Comparison of ENCODE assay signal across 15 cellular contexts in genomic region chr15:67916565-67916964, GRCh38.
DNase-seq lines count a peak whose midpoint lies in the region; ATAC-seq and TF ChIP-seq lines count a peak whose summit lies in the region.
"Had no signal": no experiment of that assay in that cellular context is flagged by ENCODE, and none has a peak within 500 bp of the region (broad histone marks: within the 10 kb centered on the region; RNA-seq: fewer than 3 reads in every experiment).

No MANE protein-coding gene starts in this region.

- H3K4me3 Mint-ChIP-seq in nephron (peak overlapping the region in 1 of 3 experiments; percentile 11), endodermal cell (no peak overlapping the region)
- H3K4me3 Mint-ChIP-seq: natural killer cell had no signal

- TF ChIP-seq CTCF in VCaP (conservative IDR thresholded peaks at IDR 0.05): no peak
- no peak for TF ChIP-seq CTCF in nephron (IDR thresholded peaks at IDR 0.05; ENCODE audit: unreplicated experiment in 3 of 3)
- no peak for TF ChIP-seq CTCF in thyroid gland (IDR thresholded peaks at IDR 0.05)
- TF ChIP-seq CTCF in endodermal cell (conservative IDR thresholded peaks at IDR 0.05): no peak

- H3K36me3 ChIP-seq in esophagus (ENCODE audit: control insufficient read depth in 2 of 2, insufficient read depth in 2 of 2, low read length in 1 of 2) (no peaks in the 10 kb centered on the region), thyroid gland (no peaks in the 10 kb centered on the region), endodermal cell (ENCODE audit: control insufficient read depth, insufficient read depth, low read length) (no peaks in the 10 kb centered on the region)
- H3K36me3 ChIP-seq: BE2C, cardiac muscle cell, MG63 had no signal

- intact Hi-C loops in thyroid gland (cut with DNase I): no loop called here

- no peak overlapping the region for H3K9ac ChIP-seq in endodermal cell (ENCODE audit: extremely low read depth, low read length, poor library complexity, severe bottlenecking)

- H3K27me3 ChIP-seq in esophagus (ENCODE audit: control insufficient read depth in 1 of 2, insufficient read depth in 2 of 2, low read length in 2 of 2) (no peaks in the 10 kb centered on the region), thyroid gland (no peaks in the 10 kb centered on the region), endodermal cell (ENCODE audit: control insufficient read depth, insufficient read depth, low read length, poor library complexity, severe bottlenecking) (no peaks in the 10 kb centered on the region)
- H3K27me3 ChIP-seq: BE2C, cardiac muscle cell, MG63 had no signal

- H3K4me3 ChIP-seq in esophagus (ENCODE audit: low read depth in 1 of 2, low read length in 2 of 2): no peak overlapping the region
- no peak overlapping the region for H3K4me3 ChIP-seq in thyroid gland (replicated peaks in 1 of 3)
- no peak overlapping the region for H3K4me3 ChIP-seq in endodermal cell (ENCODE audit: low read length)
- H3K4me3 ChIP-seq: cardiac muscle cell, MG63 had no signal

- DNase-seq in thyroid gland (no peak), hypothalamus (lab: John Stamatoyannopoulos, UW) (no peak), endodermal cell (no peak)
- DNase-seq: activated CD8-positive, alpha-beta memory T cell treated with anti-CD3 and anti-CD28 coated beads for 24 hours; BE2C; effector memory CD4-positive, alpha-beta T cell; natural killer cell had no signal

- no peak for TF ChIP-seq POLR2A in thyroid gland (IDR thresholded peaks at IDR 0.05)

- H3K4me1 Mint-ChIP-seq in nephron: peaks cover 48% of the 10 kb centered on the region
- H3K4me1 Mint-ChIP-seq in endodermal cell: peaks cover 38% of the 10 kb centered on the region

- peak overlapping the region; percentile 99 for H3K27ac ChIP-seq in VCaP
- H3K27ac ChIP-seq in esophagus (ENCODE audit: low read depth in 2 of 2, low read length in 1 of 2): peak overlapping the region; percentile 49 to 53
- peak overlapping the region; percentile 87 to 95 (median 94) for H3K27ac ChIP-seq in thyroid gland
- no peak overlapping the region for H3K27ac ChIP-seq in endodermal cell (ENCODE audit: low read depth, low read length)

- H3K9me3 ChIP-seq in esophagus (ENCODE audit: control insufficient read depth in 2 of 2, insufficient read depth in 1 of 2, low read depth in 1 of 2, low read length in 1 of 2) (no peaks in the 10 kb centered on the region), thyroid gland (no peaks in the 10 kb centered on the region), endodermal cell (ENCODE audit: control insufficient read depth, low read length) (peaks cover 13% of the 10 kb centered on the region)
- H3K9me3 ChIP-seq: BE2C had no signal

- H3K36me3 Mint-ChIP-seq in nephron (ENCODE audit: low read depth) (no peaks in the 10 kb centered on the region), endodermal cell (ENCODE audit: low read depth) (no peaks in the 10 kb centered on the region)
- H3K36me3 Mint-ChIP-seq: natural killer cell had no signal

- WGBS in esophagus, 2 donors: 45 to 52% methylated on average over 2 of the region's 2 CpGs
- WGBS in thyroid gland, 2 donors: 48 to 50% methylated on average over 2 of the region's 2 CpGs
- WGBS in endodermal cell (ENCODE audit: insufficient coverage in 1 of 2, insufficient read length in 1 of 2), 2 experiments: 0 to 100% methylated on average over 1 of the region's 2 CpGs

- ATAC-seq in GM21528 (IDR thresholded peaks at IDR 0.05; ENCODE audit: low FRiP score, unreplicated experiment): no peak
- no peak for ATAC-seq in GM18868 (IDR thresholded peaks at IDR 0.05; ENCODE audit: unreplicated experiment)
- ATAC-seq: activated CD4-positive, CD25-positive, alpha-beta regulatory T cell treated with anti-CD3 and anti-CD28 coated beads, Interleukin-2, amount 50 U/mL, for 24 hours; natural killer cell had no signal

- H3K27ac Mint-ChIP-seq in nephron (peak overlapping the region; percentile 98 to 99 (median 98)), endodermal cell (no peak overlapping the region)
- H3K27ac Mint-ChIP-seq: natural killer cell had no signal

- peaks cover 3 to 6% of the 10 kb centered on the region in 2 donors for H3K4me1 ChIP-seq in esophagus (ENCODE audit: control insufficient read depth in 2 of 2, insufficient read depth in 2 of 2, low read length in 1 of 2)
- peaks cover 23 to 52% of the 10 kb centered on the region in 2 donors for H3K4me1 ChIP-seq in thyroid gland
- no peaks in the 10 kb centered on the region for H3K4me1 ChIP-seq in endodermal cell (ENCODE audit: control insufficient read depth, insufficient read depth, low read length)

- peaks cover 3% of the 10 kb centered on the region for H3K9me3 Mint-ChIP-seq in nephron
- H3K9me3 Mint-ChIP-seq in endodermal cell: peaks cover 6% of the 10 kb centered on the region
- H3K9me3 Mint-ChIP-seq: natural killer cell had no signal

- H3K27me3 Mint-ChIP-seq in nephron (ENCODE audit: low read depth): peaks cover 4% of the 10 kb centered on the region
- H3K27me3 Mint-ChIP-seq in endodermal cell (ENCODE audit: insufficient read depth): no peaks in the 10 kb centered on the region
